ENCODE assay signal across 10 cellular contexts in the genomic region with DNA sequence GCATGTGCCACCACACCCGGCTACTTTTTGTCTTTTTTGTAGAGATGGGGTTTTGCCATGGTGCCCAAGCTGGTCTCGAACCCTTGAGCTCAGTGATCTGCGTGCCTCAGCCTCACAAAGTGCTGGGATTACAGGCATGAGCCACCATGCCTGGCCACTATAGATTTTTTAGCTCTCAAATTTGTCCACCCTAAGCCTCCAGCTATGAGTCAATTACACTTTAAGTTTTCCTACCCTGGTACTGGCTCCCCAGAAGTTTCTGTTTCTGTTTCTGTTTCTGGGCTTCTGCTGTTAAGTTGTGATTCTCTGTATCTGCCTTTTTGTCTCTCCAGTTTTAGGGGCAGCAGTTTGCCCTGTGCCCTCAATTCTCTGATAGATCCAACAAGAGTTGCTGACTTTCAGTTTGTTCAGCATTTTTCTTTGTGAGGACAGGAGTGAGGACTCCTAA. TPM values are rescaled to one million over a fixed set of nuclear protein-coding genes. Genes with fewer than 3 reads are reported as not detected.
DNase-seq lines count a peak whose midpoint lies in the region; ATAC-seq and TF ChIP-seq lines count a peak whose summit lies in the region.
"Had no signal": no experiment of that assay in that cellular context is flagged by ENCODE, and none has a peak within 500 bp of the region (broad histone marks: within the 10 kb centered on the region; RNA-seq: fewer than 3 reads in every experiment).

No MANE protein-coding gene starts in this region.

- WGBS in esophagus squamous epithelium, 2 donors = 75 to 79% methylated on average over 2 to 3 of the region's 3 CpGs

- H3K27me3 Mint-ChIP-seq in progenitor cell of endocrine pancreas = no peaks in the 10 kb centered on the region

- peaks cover 0 to 15% (median 4%) of the 10 kb centered on the region in 3 donors for H3K4me1 ChIP-seq in esophagus squamous epithelium

- no peak overlapping the region for H3K4me3 ChIP-seq in esophagus squamous epithelium

- ATAC-seq in HG03520 (IDR thresholded peaks at IDR 0.05; ENCODE audit: unreplicated experiment) = no peak

- no peaks in the 10 kb centered on the region for H3K36me3 Mint-ChIP-seq in progenitor cell of endocrine pancreas (ENCODE audit: insufficient read depth)

- no peak for TF ChIP-seq POLR2A in esophagus squamous epithelium (IDR thresholded peaks at IDR 0.05)

- H3K9me3 ChIP-seq in esophagus squamous epithelium = no peaks in the 10 kb centered on the region

- TF ChIP-seq CTCF in esophagus squamous epithelium (IDR thresholded peaks at IDR 0.05) (no peak), progenitor cell of endocrine pancreas (IDR thresholded peaks at IDR 0.05; ENCODE audit: unreplicated experiment) (no peak)

- H3K4me3 Mint-ChIP-seq in progenitor cell of endocrine pancreas (ENCODE audit: low read depth) = no peak overlapping the region

- DNase-seq in stimulated activated naive CD4-positive, alpha-beta T cell treated with Interleukin-2 at 50 U/mL for 16 hours (lab: John Stamatoyannopoulos, UW) = peak; percentile 7
- no peak for DNase-seq in stimulated activated naive CD4-positive, alpha-beta T cell (lab: John Stamatoyannopoulos, UW)
- DNase-seq in RPMI8226 (peak; percentile 58), esophagus squamous epithelium (lab: John Stamatoyannopoulos, UW) (no peak), HCEC 1CT (no peak), globus pallidus (ENCODE audit: low spot score) (no peak), progenitor cell of endocrine pancreas (ENCODE audit: low spot score, unreplicated experiment) (no peak)
- DNase-seq: amniotic stem cell had no signal

- no peaks in the 10 kb centered on the region for H3K9me3 Mint-ChIP-seq in progenitor cell of endocrine pancreas (ENCODE audit: low read depth)

- peak overlapping the region in 3 of 4 donors; percentile 30 to 65 (median 43) for H3K27ac ChIP-seq in esophagus squamous epithelium
- H3K27ac ChIP-seq: C4-2B had no signal

- no peaks in the 10 kb centered on the region for H3K27me3 ChIP-seq in esophagus squamous epithelium

- H3K4me1 Mint-ChIP-seq in progenitor cell of endocrine pancreas (ENCODE audit: low read depth) = peaks cover 9% of the 10 kb centered on the region

- peaks cover 0 to 41% (median 4%) of the 10 kb centered on the region in 3 donors for H3K36me3 ChIP-seq in esophagus squamous epithelium

- H3K27ac Mint-ChIP-seq in progenitor cell of endocrine pancreas = no peak overlapping the region

- intact Hi-C loops in esophagus squamous epithelium (cut with DNase I) = no loop called here

RNA-seq across cellular contexts. Expression of gene TINF2, which starts 4.4 kb away (rescaled TPM):
- total RNA-seq in esophagus squamous epithelium = 10 to 100 TPM; 46.3 to 94.3 (median 56.1) TPM
- total RNA-seq in progenitor cell of endocrine pancreas = 56.7 and 59.2 TPM in 2 replicates

RNA-seq across cellular contexts. Expression of gene GMPR2, which starts 14.1 kb away (rescaled TPM):
- total RNA-seq in esophagus squamous epithelium = 10 to 100 TPM; 18.5 to 47.7 (median 33.1) TPM
- 73.6 and 86.2 TPM in 2 replicates for total RNA-seq in progenitor cell of endocrine pancreas

RNA-seq across cellular contexts. Expression of gene NEDD8, which starts 14.6 kb away (rescaled TPM):
- total RNA-seq in esophagus squamous epithelium (100 to 1,000 TPM in 3 of 4 donors, 10 to 100 TPM in 1; 93.1 to 182 (median 121) TPM), progenitor cell of endocrine pancreas (161 TPM in 2 replicates)

RNA-seq across cellular contexts. Expression of gene TGM1, which starts 16.2 kb away (rescaled TPM):
- total RNA-seq in esophagus squamous epithelium (1,000 to 10,000 TPM in 2 of 4 donors, 100 to 1,000 TPM in 2; 566 to 1,879 (median 1,037) TPM), progenitor cell of endocrine pancreas (5.8 and 7.0 TPM in 2 replicates)

RNA-seq across cellular contexts. Expression of gene RABGGTA, which starts 24.6 kb away (rescaled TPM):
- 100 to 1,000 TPM in 2 of 4 donors, 10 to 100 TPM in 2; 68.9 to 171 (median 108) TPM for total RNA-seq in esophagus squamous epithelium
- total RNA-seq in progenitor cell of endocrine pancreas = 25.9 and 33.1 TPM in 2 replicates

Comparison
In these comparisons a context has a peak if more than half of its experiments do, and no peak if none do; other contexts are left out.
1. DNase-seq: peak in stimulated activated naive CD4-positive, alpha-beta T cell treated with Interleukin-2 at 50 U/mL for 16 hours (single experiment) and RPMI8226 (single experiment); none in stimulated activated naive CD4-positive, alpha-beta T cell (0 of 6), esophagus squamous epithelium (single experiment), HCEC 1CT (single experiment), globus pallidus (single experiment) and progenitor cell of endocrine pancreas (single experiment).